25 cellular contexts compared by ENCODE assay signal in genomic region chr1:177756161-177756560, GRCh38.
"Had no signal": no experiment of that assay in that cellular context is flagged by ENCODE, and none has a peak within 500 bp of the region (broad histone marks: within the 10 kb centered on the region; RNA-seq: fewer than 3 reads in every experiment).

No MANE protein-coding gene starts in this region.

- DNase-seq: colonic mucosa; cortex of kidney; effector CD8-positive, alpha-beta T cell; effector memory CD8-positive, alpha-beta T cell; endodermal cell; erythroblast; esophagus squamous epithelium; foreskin fibroblast; foreskin melanocyte; gastrocnemius medialis; glutamatergic neuron; head of caudate nucleus; heart right ventricle; hippocampal formation; left cardiac atrium; left ventricle myocardium inferior; lower lobe of right lung; mesenchymal stem cell; midbrain had no signal

- H3K27me3 ChIP-seq: colonic mucosa, esophagus squamous epithelium, gastrocnemius medialis had no signal

- H3K27ac ChIP-seq: colonic mucosa, epithelial cell of prostate, esophagus squamous epithelium, gastrocnemius medialis, heart right ventricle, left ventricle myocardium inferior, lower lobe of right lung had no signal

- H3K4me1 ChIP-seq: colonic mucosa, esophagus squamous epithelium, gastrocnemius medialis, heart right ventricle, left ventricle myocardium inferior, lower lobe of right lung had no signal

- H3K27ac Mint-ChIP-seq: dendritic cell treated with granulocyte-macrophage colony-stimulating factor and Interleukin-4, amounts not matched to agents 40 ng/mL and 50 ng/mL, for 4 days; effector memory CD8-positive, alpha-beta T cell; endodermal cell had no signal

- FAIRE-seq: endometrium, islet of Langerhans, keratinocyte had no signal

- H3K27me3 Mint-ChIP-seq: dendritic cell treated with granulocyte-macrophage colony-stimulating factor and Interleukin-4, amounts not matched to agents 40 ng/mL and 50 ng/mL, for 4 days; effector memory CD8-positive, alpha-beta T cell had no signal

- ATAC-seq: effector memory CD8-positive, alpha-beta T cell; esophagus mucosa; gastrocnemius medialis; heart right ventricle; left cardiac atrium; lower lobe of right lung had no signal

- H3K4me3 Mint-ChIP-seq: dendritic cell treated with granulocyte-macrophage colony-stimulating factor and Interleukin-4, amounts not matched to agents 40 ng/mL and 50 ng/mL, for 4 days; effector memory CD8-positive, alpha-beta T cell; endodermal cell had no signal

- H3K36me3 ChIP-seq: colonic mucosa, esophagus squamous epithelium, gastrocnemius medialis, heart right ventricle, left ventricle myocardium inferior, lower lobe of right lung had no signal

- H3K4me3 ChIP-seq: colonic mucosa, esophagus squamous epithelium, gastrocnemius medialis, heart right ventricle, left ventricle myocardium inferior, lower lobe of right lung had no signal

- H3K9me3 ChIP-seq: colonic mucosa, gastrocnemius medialis, lower lobe of right lung had no signal
